ENCODE assay signal across 1 cellular context in genomic region chr1:161044908-161045748, GRCh38.
TF ChIP-seq lines count a peak whose summit lies in the region.

No MANE protein-coding gene starts in this region.

TF ChIP-seq in endothelial cell of umbilical vein, 7 proteins besides CTCF, POLR2A, EP300 and RAD21:
- peak; percentile 61 for TF ChIP-seq GATA2 (IDR thresholded peaks at IDR 0.05; ENCODE audit: insufficient read depth, insufficient read length, low read depth, low read length)
- TF ChIP-seq, protein P1, sequence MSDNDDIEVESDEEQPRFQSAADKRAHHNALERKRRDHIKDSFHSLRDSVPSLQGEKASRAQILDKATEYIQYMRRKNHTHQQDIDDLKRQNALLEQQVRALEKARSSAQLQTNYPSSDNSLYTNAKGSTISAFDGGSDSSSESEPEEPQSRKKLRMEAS (IDR thresholded peaks at IDR 0.05; ENCODE audit: insufficient read depth, insufficient read length) = no peak
- no peak for TF ChIP-seq EZH2 (IDR thresholded peaks at IDR 0.05; ENCODE audit: borderline replicate concordance, low read depth, low read length, severe bottlenecking)
- no peak for TF ChIP-seq JUN (IDR thresholded peaks at IDR 0.05; ENCODE audit: borderline replicate concordance, insufficient read depth, insufficient read length, low read depth)
